35 cellular contexts compared by ENCODE assay signal in genomic region chr3:133081016-133081415, GRCh38.
"Had no signal": no experiment of that assay in that cellular context is flagged by ENCODE, and none has a peak within 500 bp of the region (broad histone marks: within the 10 kb centered on the region; RNA-seq: fewer than 3 reads in every experiment).

No MANE protein-coding gene starts in this region.

- H3K4me2 ChIP-seq: KMS-11 had no signal

- H3K36me3 ChIP-seq: MG63 had no signal

- DNase-seq: Karpas-422, Kasumi-1, KG1, MG63, MM.1S, MV-4-11, NCI-H1048, NCI-H1092, NCI-H1092 treated with DMSO at 0.1 percent for 48 hours, NCI-H1105, NCI-H1105 treated with DMSO at 0.1 percent for 48 hours, NCI-H1417, NCI-H1417 treated with DMSO at 0.1 percent for 48 hours, NCI-H1436, NCI-H1436 treated with DMSO at 0.1 percent for 48 hours, NCI-H146, NCI-H1694, NCI-H1694 treated with DMSO at 0.1 percent for 48 hours, NCI-H187, NCI-H187 treated with DMSO at 0.1 percent for 48 hours, NCI-H1930, NCI-H2029, NCI-H2029 treated with DMSO at 0.1 percent for 48 hours, NCI-H2081, NCI-H2081 treated with DMSO at 0.1 percent for 48 hours, NCI-H2107, NCI-H2171, NCI-H2171 treated with DMSO at 0.1 percent for 48 hours, NCI-H2227 treated with DMSO at 0.1 percent for 48 hours, NCI-H226, NCI-H345, NCI-H446, NCI-H446 treated with DMSO at 0.1 percent for 48 hours, NCI-H510A had no signal

- H3K27me3 ChIP-seq: MG63 had no signal

- H3K4me3 ChIP-seq: MG63 had no signal

- H3K27ac ChIP-seq: KMS-11 had no signal

- H3K9ac ChIP-seq: KMS-11 had no signal

- H3K9me3 ChIP-seq: MG63 had no signal
